9 cellular contexts compared by ENCODE assay signal in the genomic region with DNA sequence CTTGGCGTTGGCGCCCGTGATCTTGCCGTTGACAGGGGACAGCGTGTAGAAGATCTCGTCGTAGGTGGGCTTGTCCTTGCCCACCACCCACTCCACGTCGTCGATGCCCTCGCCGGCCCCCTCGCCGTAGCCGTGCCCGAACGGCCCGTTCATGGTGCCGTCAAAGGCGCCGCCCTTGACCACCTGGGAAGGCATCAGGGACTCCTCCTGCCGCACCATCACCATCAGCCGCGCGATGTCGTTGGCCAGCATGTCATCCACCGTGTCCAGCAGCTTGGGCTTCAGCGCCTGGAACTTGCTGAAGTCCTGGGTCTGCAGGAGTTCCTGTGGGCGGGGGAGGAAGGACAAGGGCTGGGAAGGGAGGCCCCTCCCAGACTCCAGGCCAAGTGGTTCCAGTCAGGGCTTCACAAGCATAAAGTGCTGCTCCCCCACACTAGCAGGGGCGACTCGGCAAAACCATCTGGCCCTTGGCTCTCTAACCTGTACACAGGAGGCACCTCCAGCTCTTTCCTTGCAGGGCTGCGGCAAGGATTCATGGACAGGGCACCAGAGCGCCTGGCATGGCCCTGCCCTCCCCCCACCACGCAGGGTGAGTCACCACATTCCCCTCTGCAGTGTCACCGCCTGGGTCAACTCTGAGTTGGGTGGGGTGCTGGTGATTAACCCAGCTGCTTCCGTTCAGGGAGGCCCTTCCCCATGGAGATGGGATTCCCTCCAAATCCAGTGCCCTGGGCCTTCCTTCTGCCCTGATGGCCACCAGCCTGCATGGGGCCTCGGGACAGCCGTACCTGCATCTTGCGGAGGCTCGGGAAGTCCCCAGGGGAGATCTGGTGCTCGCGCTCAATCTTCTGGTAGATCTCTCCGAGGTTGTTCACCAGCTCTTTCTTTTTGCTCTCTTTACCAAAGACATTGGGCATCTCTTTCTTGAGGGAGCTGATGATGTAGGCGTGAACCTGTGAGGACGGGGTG. TPM values are rescaled to one million over a fixed set of nuclear protein-coding genes. Genes with fewer than 3 reads are reported as not detected.
DNase-seq lines count a peak whose midpoint lies in the region; ATAC-seq, FAIRE-seq and TF ChIP-seq lines count a peak whose summit lies in the region.
"Had no signal": no experiment of that assay in that cellular context is flagged by ENCODE, and none has a peak within 500 bp of the region (broad histone marks: within the 10 kb centered on the region; RNA-seq: fewer than 3 reads in every experiment).

No MANE protein-coding gene starts in this region.

- no peaks in the 10 kb centered on the region for H3K9me3 ChIP-seq in endothelial cell of umbilical vein (replicated peaks; ENCODE audit: control insufficient read depth, insufficient read depth, low read length)
- no peaks in the 10 kb centered on the region for H3K9me3 ChIP-seq in aorta (ENCODE audit: control insufficient read depth, low read length)

- H3K27me3 ChIP-seq in endothelial cell of umbilical vein (ENCODE audit: control insufficient read depth in 2 of 2, insufficient read depth in 2 of 2, low read length in 2 of 2) (no peaks in the 10 kb centered on the region), aorta (ENCODE audit: control insufficient read depth in 1 of 2, insufficient read depth in 2 of 2, low read length in 1 of 2) (no peaks in the 10 kb centered on the region)

- intact Hi-C loops in endothelial cell of umbilical vein (cut with micrococcal nuclease), result loop anchor here (1.0 to 2.0 kb wide), 3 partner anchors 14 to 62 kb away; a partner anchor contains a TSS
- intact Hi-C loops in aorta (cut with DNase I), result no loop called here

- no peaks in the 10 kb centered on the region for H3K36me3 Mint-ChIP-seq in WTC11

- no peak overlapping the region for H3K4me3 Mint-ChIP-seq in WTC11

- H3K4me3 ChIP-seq in endothelial cell of umbilical vein (replicated peaks in 1 of 3; ENCODE audit: insufficient read depth in 1 of 3, low read depth in 1 of 3, low read length in 3 of 3) (no peak overlapping the region), aorta (ENCODE audit: low read length in 2 of 2) (no peak overlapping the region)

- peaks cover 23% of the 10 kb centered on the region for H3K79me2 ChIP-seq in endothelial cell of umbilical vein (ENCODE audit: control insufficient read depth, insufficient read depth, low read length)

- dilution Hi-C loops in endothelial cell of umbilical vein (cut with MboI; ENCODE audit: extremely low pct_ligation_motif_present, low sequenced_read_pairs), result no loop called here

- TF ChIP-seq CTCF in WTC11 (IDR thresholded peaks at IDR 0.05), result no peak
- no peak for TF ChIP-seq CTCF in endothelial cell of umbilical vein (IDR thresholded peaks at IDR 0.05; ENCODE audit: extremely low read depth in 1 of 2, insufficient read depth in 1 of 2, low read depth in 1 of 2, low read length in 2 of 2)
- no peak for TF ChIP-seq CTCF in GM20000 (IDR thresholded peaks at IDR 0.05; ENCODE audit: extremely low read depth, missing control alignments)

- H4K20me1 ChIP-seq in endothelial cell of umbilical vein (replicated peaks; ENCODE audit: control insufficient read depth, extremely low read depth, insufficient read depth, low read length), result no peaks in the 10 kb centered on the region

- no peak for ATAC-seq in WTC11
- ATAC-seq in aorta (ENCODE audit: low FRiP score), result peak; percentile 89
- ATAC-seq in GM18873 (IDR thresholded peaks at IDR 0.05; ENCODE audit: low FRiP score, unreplicated experiment), result no peak

- peak overlapping the region; percentile 3 for H3K4me2 ChIP-seq in endothelial cell of umbilical vein (ENCODE audit: insufficient read depth, low read length)

- no peaks in the 10 kb centered on the region for H3K9me1 ChIP-seq in endothelial cell of umbilical vein (replicated peaks; ENCODE audit: control insufficient read depth, extremely low read depth, insufficient read depth, low read length)

- WGBS in aorta, 2 donors, result 60 to 61% methylated on average over 45 of the region's 45 CpGs

- peak; percentile 98 for FAIRE-seq in endothelial cell of umbilical vein (lab: Jason Lieb, UNC)
- FAIRE-seq: G401.6 had no signal

- H3K4me1 ChIP-seq in endothelial cell of umbilical vein (ENCODE audit: control insufficient read depth, extremely low read depth, insufficient read depth, low read length), result peaks cover 37% of the 10 kb centered on the region
- peaks cover 0 to 4% of the 10 kb centered on the region in 2 donors for H3K4me1 ChIP-seq in aorta (ENCODE audit: control insufficient read depth in 1 of 2, insufficient read depth in 2 of 2, low read length in 2 of 2)

- TF ChIP-seq POLR2A in endothelial cell of umbilical vein (IDR thresholded peaks at IDR 0.05; ENCODE audit: low read depth, low read length), result peak; percentile 82

- H3K27me3 Mint-ChIP-seq in WTC11 (ENCODE audit: low read depth), result no peaks in the 10 kb centered on the region

- no peaks in the 10 kb centered on the region for H3K9me3 Mint-ChIP-seq in WTC11

- H3K4me1 Mint-ChIP-seq in WTC11, result peaks cover 10% of the 10 kb centered on the region

- H3K27ac ChIP-seq in endothelial cell of umbilical vein (ENCODE audit: insufficient read depth, low read depth, low read length) (peak overlapping the region; percentile 74), aorta (ENCODE audit: low read depth in 1 of 2, low read length in 2 of 2) (peak overlapping the region; percentile 77 to 84)

- POLR2A ChIA-PET in WTC11 (lab: Charles Lee), result no interaction called here
- POLR2A ChIA-PET in endothelial cell of umbilical vein (lab: Charles Lee), result interaction anchor here (1.0 to 2.8 kb wide), 5 partner anchors 10 to 23 kb away, joined by 3 to 18 read pairs (median 10); a partner anchor contains a TSS

- CTCF ChIA-PET in WTC11 (lab: Charles Lee) (interaction anchor here (1.0 kb wide), 1 partner anchor 33 kb away, joined by 4 read pairs; no protein-coding TSS in a partner anchor), endothelial cell of umbilical vein (lab: Charles Lee) (interaction anchor here (0.9 to 9.1 kb wide), 8 partner anchors 9 to 38 kb away, joined by 4 to 101 read pairs (median 6); a partner anchor contains a TSS)

- no peak overlapping the region for H2AFZ ChIP-seq in endothelial cell of umbilical vein (ENCODE audit: low read depth, low read length)

- H3K9ac ChIP-seq in endothelial cell of umbilical vein (replicated peaks; ENCODE audit: extremely low read depth, insufficient read depth, low read length), result peak overlapping the region; percentile 4

- BruUV-seq in endothelial cell of umbilical vein (replicated peaks; lab: Mats Ljungman, UMichigan), result no TSS peak

- DNase-seq in activated gamma-delta T cell treated with Interleukin-2 at 50 U/mL for 16 hours (peak; percentile 50), activated gamma-delta T cell (lab: John Stamatoyannopoulos, UW) (no peak), WTC11 (ENCODE audit: low spot score) (no peak), endothelial cell of umbilical vein (ENCODE audit: low read depth, low spot score) (peak; percentile 91), myocyte (ENCODE audit: low read depth) (peak; percentile 96), aorta (peak; percentile 94 to 97), GM20000 (ENCODE audit: low spot score) (no peak)

- peaks cover 0 to 17% of the 10 kb centered on the region in 2 experiments for H3K36me3 ChIP-seq in endothelial cell of umbilical vein (ENCODE audit: control insufficient read depth in 2 of 2, extremely low read depth in 1 of 2, insufficient read depth in 2 of 2, low read length in 2 of 2)
- H3K36me3 ChIP-seq in aorta (ENCODE audit: control insufficient read depth in 1 of 2, insufficient read depth in 2 of 2, low read length in 1 of 2), result peaks cover 2 to 5% of the 10 kb centered on the region in 2 donors

- peak overlapping the region; percentile 89 for H3K27ac Mint-ChIP-seq in WTC11

RNA-seq across cellular contexts. Expression of a gene that starts 10.4 kb away (rescaled TPM):
- total RNA-seq in WTC11 (2021), result 14.9 to 21.6 TPM (median 17.3 TPM) in 3 replicates
- 0.42 and 0.62 TPM in 2 replicates for total RNA-seq in endothelial cell of umbilical vein
- 0.13 and 0.19 TPM in 2 replicates for polyA plus RNA-seq in endothelial cell of umbilical vein
- polyA plus RNA-seq in endothelial cell of umbilical vein (2011; cell fraction: cytosol; rRNA removed), result 0.14 and 0.16 TPM in 2 replicates
- polyA plus RNA-seq in endothelial cell of umbilical vein (2011; cell fraction: nucleus; rRNA removed), result 0.49 and 0.57 TPM in 2 replicates
- polyA plus RNA-seq in endothelial cell of umbilical vein (2012), result 0.27 and 0.33 TPM in 2 replicates
- polyA minus RNA-seq in endothelial cell of umbilical vein, result 0.17 and 0.32 TPM in 2 replicates
- polyA minus RNA-seq in endothelial cell of umbilical vein (2011; cell fraction: cytosol; rRNA and poly(A)+ RNA removed), result 2.3 TPM
- 0.24 and 0.34 TPM in 2 replicates for polyA minus RNA-seq in endothelial cell of umbilical vein (2011; cell fraction: nucleus; rRNA and poly(A)+ RNA removed)
- total RNA-seq in myocyte, result 0.62 and 2.0 TPM in 2 replicates
- polyA plus RNA-seq in myocyte (2012), result 0.61 TPM
- 1 to 10 TPM in 1 of 2 donors, under 1 TPM in 1; 0.29 to 1.2 TPM for total RNA-seq in aorta
- polyA plus RNA-seq in aorta, result 1 to 10 TPM in 1 of 2 donors, under 1 TPM in 1; 0.56 to 6.0 TPM

RNA-seq across cellular contexts. Expression of a gene that starts 23.6 kb away (rescaled TPM):
- total RNA-seq in WTC11 (2021) (29.9 to 38.1 TPM (median 35.2 TPM) in 3 replicates), endothelial cell of umbilical vein (98.0 and 109 TPM in 2 replicates), myocyte (58.0 and 60.4 TPM in 2 replicates), aorta (100 to 1,000 TPM in 1 of 2 donors, 10 to 100 TPM in 1; 61.8 to 122 TPM)
- polyA plus RNA-seq in endothelial cell of umbilical vein (136 and 140 TPM in 2 replicates), aorta (10 to 100 TPM; 14.4 to 28.8 TPM)
- polyA plus RNA-seq in endothelial cell of umbilical vein (2011; cell fraction: cytosol; rRNA removed), result 109 and 112 TPM in 2 replicates
- 91.7 and 102 TPM in 2 replicates for polyA plus RNA-seq in endothelial cell of umbilical vein (2011; cell fraction: nucleus; rRNA removed)
- polyA plus RNA-seq in endothelial cell of umbilical vein (2012), result 101 and 131 TPM in 2 replicates
- 136 and 168 TPM in 2 replicates for polyA minus RNA-seq in endothelial cell of umbilical vein
- 41.1 TPM for polyA minus RNA-seq in endothelial cell of umbilical vein (2011; cell fraction: cytosol; rRNA and poly(A)+ RNA removed)
- polyA minus RNA-seq in endothelial cell of umbilical vein (2011; cell fraction: nucleus; rRNA and poly(A)+ RNA removed), result 35.6 and 63.3 TPM in 2 replicates
- polyA plus RNA-seq in myocyte (2012), result 59.5 TPM

RNA-seq across cellular contexts. Expression of a gene that starts 44.5 kb away (rescaled TPM):
- 47.1 to 53.3 TPM (median 51.2 TPM) in 3 replicates for total RNA-seq in WTC11 (2021)
- 41.1 and 41.6 TPM in 2 replicates for total RNA-seq in endothelial cell of umbilical vein
- polyA plus RNA-seq in endothelial cell of umbilical vein, result 43.1 and 48.8 TPM in 2 replicates
- 28.8 and 36.8 TPM in 2 replicates for polyA plus RNA-seq in endothelial cell of umbilical vein (2011; cell fraction: cytosol; rRNA removed)
- polyA plus RNA-seq in endothelial cell of umbilical vein (2011; cell fraction: nucleus; rRNA removed), result 60.0 and 60.6 TPM in 2 replicates
- 36.0 and 40.6 TPM in 2 replicates for polyA plus RNA-seq in endothelial cell of umbilical vein (2012)
- 25.7 and 26.5 TPM in 2 replicates for polyA minus RNA-seq in endothelial cell of umbilical vein
- 30.1 TPM for polyA minus RNA-seq in endothelial cell of umbilical vein (2011; cell fraction: cytosol; rRNA and poly(A)+ RNA removed)
- 12.9 and 19.6 TPM in 2 replicates for polyA minus RNA-seq in endothelial cell of umbilical vein (2011; cell fraction: nucleus; rRNA and poly(A)+ RNA removed)
- 10.5 and 13.7 TPM in 2 replicates for total RNA-seq in myocyte
- 20.6 TPM for polyA plus RNA-seq in myocyte (2012)
- 10 to 100 TPM; 14.5 to 18.0 TPM for total RNA-seq in aorta
- 10 to 100 TPM in 1 of 2 donors, 1 to 10 TPM in 1; 9.1 to 18.8 TPM for polyA plus RNA-seq in aorta

RNA-seq across cellular contexts. Expression of a gene that starts 51.8 kb away (rescaled TPM):
- total RNA-seq in WTC11 (2021), result 24.5 to 31.6 TPM (median 28.3 TPM) in 3 replicates
- 43.3 and 48.5 TPM in 2 replicates for total RNA-seq in endothelial cell of umbilical vein
- 44.0 and 51.6 TPM in 2 replicates for polyA plus RNA-seq in endothelial cell of umbilical vein
- polyA plus RNA-seq in endothelial cell of umbilical vein (2011; cell fraction: cytosol; rRNA removed), result 45.1 and 45.7 TPM in 2 replicates
- polyA plus RNA-seq in endothelial cell of umbilical vein (2011; cell fraction: nucleus; rRNA removed), result 109 and 123 TPM in 2 replicates
- polyA plus RNA-seq in endothelial cell of umbilical vein (2012), result 38.6 and 49.2 TPM in 2 replicates
- 46.8 and 52.0 TPM in 2 replicates for polyA minus RNA-seq in endothelial cell of umbilical vein
- 18.9 TPM for polyA minus RNA-seq in endothelial cell of umbilical vein (2011; cell fraction: cytosol; rRNA and poly(A)+ RNA removed)
- 23.0 and 36.3 TPM in 2 replicates for polyA minus RNA-seq in endothelial cell of umbilical vein (2011; cell fraction: nucleus; rRNA and poly(A)+ RNA removed)
- total RNA-seq in myocyte, result 7.1 and 10.8 TPM in 2 replicates
- 6.3 TPM for polyA plus RNA-seq in myocyte (2012)
- 10 to 100 TPM; 10.7 to 11.5 TPM for total RNA-seq in aorta
- polyA plus RNA-seq in aorta, result 10 to 100 TPM in 1 of 2 donors, 1 to 10 TPM in 1; 5.4 to 29.6 TPM

Comparison
In these comparisons a context has a peak if more than half of its experiments do, and no peak if none do; other contexts are left out.
1. DNase-seq: peak in activated gamma-delta T cell treated with Interleukin-2 at 50 U/mL for 16 hours (single experiment), endothelial cell of umbilical vein (single experiment), myocyte (single experiment) and aorta (2 of 2); none in activated gamma-delta T cell (single experiment), WTC11 (single experiment) and GM20000 (single experiment).